In genomic region chr5:181223041-181223728, GRCh38 we compare ENCODE assay signal across 8 cellular contexts. TPM values are rescaled to one million over a fixed set of nuclear protein-coding genes. Genes with fewer than 3 reads are reported as not detected.
DNase-seq lines count a peak whose midpoint lies in the region; ATAC-seq and TF ChIP-seq lines count a peak whose summit lies in the region.

Gene TRIM41 (plus strand): TSS chr5:181223281. CDS start chr5:181224000, 719 bp downstream.

- in situ Hi-C loops in astrocyte of the cerebellum (cut with HindIII; ENCODE audit: low sequenced_read_pairs): no loop called here

- H3K4me1 ChIP-seq in SJSA1 (replicated peaks) (peaks cover 23% of the 10 kb centered on the region), iPS DF 6.9 (ENCODE audit: control insufficient read depth, insufficient read depth, low read length) (peaks cover 3% of the 10 kb centered on the region), skeletal muscle satellite cell (ENCODE audit: control insufficient read depth, insufficient read depth, low read length) (peaks cover 11% of the 10 kb centered on the region)

- H3K4me3 ChIP-seq in SJSA1 (peak within 1 kb of the TSS; percentile 75), astrocyte of the cerebellum (ENCODE audit: low read depth, low read length) (peak within 1 kb of the TSS; percentile 80), iPS DF 6.9 (ENCODE audit: low read length) (peak within 1 kb of the TSS; percentile 86), skeletal muscle satellite cell (ENCODE audit: low read length) (peak within 1 kb of the TSS; percentile 87)

- H3K27me3 ChIP-seq in SJSA1 (replicated peaks) (no peaks in the 10 kb centered on the region), iPS DF 6.9 (ENCODE audit: control insufficient read depth, insufficient read depth, low read length) (no peaks in the 10 kb centered on the region), skeletal muscle satellite cell (ENCODE audit: control insufficient read depth, insufficient read depth, low read length) (no peaks in the 10 kb centered on the region)

- TF ChIP-seq CTCF in astrocyte of the cerebellum (IDR thresholded peaks at IDR 0.05; ENCODE audit: low read depth, low read length, missing control alignments): peak; percentile 9

- peak; percentile 71 for ATAC-seq in GM18498 (IDR thresholded peaks at IDR 0.05; ENCODE audit: unreplicated experiment)
- peak; percentile 53 for ATAC-seq in HG02884 (IDR thresholded peaks at IDR 0.05; ENCODE audit: unreplicated experiment)

- WGBS in iPS DF 6.9 (ENCODE audit: insufficient coverage, insufficient read length): no CpG with 5 or more reads among the region's 59 CpGs

- H3K9ac ChIP-seq in skeletal muscle satellite cell (ENCODE audit: low read depth, low read length): peak within 1 kb of the TSS; percentile 96

- peak within 1 kb of the TSS; percentile 90 for H3K4me2 ChIP-seq in skeletal muscle satellite cell (ENCODE audit: low read length)

- peaks cover 20% of the 10 kb centered on the region; the same call in 1 of the 2 replicates for H3K36me3 ChIP-seq in SJSA1
- no peaks in the 10 kb centered on the region for H3K36me3 ChIP-seq in iPS DF 6.9 (ENCODE audit: control insufficient read depth, insufficient read depth, low read length)
- peaks cover 3% of the 10 kb centered on the region for H3K36me3 ChIP-seq in skeletal muscle satellite cell (ENCODE audit: insufficient read depth, low read length)

- DNase-seq in SJSA1 (ENCODE audit: low read depth in 1 of 2, low spot score in 2 of 2) (peak; percentile 100), astrocyte of the cerebellum (ENCODE audit: low read depth) (peak; percentile 90), iPS DF 6.9 (ENCODE audit: low read depth, low spot score) (peak; percentile 94), HUDEP-2 (lab: John Stamatoyannopoulos, UW; ENCODE audit: unreplicated experiment in 76 of 76) (no peak), NCI-H2029 treated with DMSO at 0.1 percent for 48 hours (lab: John Stamatoyannopoulos, UW) (no peak)

- H3K27ac ChIP-seq in SJSA1 (peak within 1 kb of the TSS; percentile 87), iPS DF 6.9 (ENCODE audit: low read length) (no peak within 1 kb of the TSS)

- H3K9me3 ChIP-seq in SJSA1 (replicated peaks) (no peaks in the 10 kb centered on the region), iPS DF 6.9 (ENCODE audit: control insufficient read depth, insufficient read depth, low read length) (no peaks in the 10 kb centered on the region), skeletal muscle satellite cell (replicated peaks; ENCODE audit: low read length) (no peaks in the 10 kb centered on the region)

RNA-seq across cellular contexts. Expression of gene TRIM41, which starts in this region (rescaled TPM):
- total RNA-seq in SJSA1 (2014; rRNA removed; shearing (Covaris generic)): 10.6 and 14.0 TPM in 2 replicates
- total RNA-seq in skeletal muscle satellite cell (2012; rRNA removed): 11.4 and 12.5 TPM in 2 replicates

Comparison
In these comparisons a context has a peak if more than half of its experiments do, and no peak if none do; other contexts are left out.
1. DNase-seq: peak in SJSA1 (2 of 2), astrocyte of the cerebellum (single experiment) and iPS DF 6.9 (single experiment); none in HUDEP-2 (0 of 76) and NCI-H2029 treated with DMSO at 0.1 percent for 48 hours (single experiment).
2. Peak in every context shown above with its lines, with median percentiles within 50 percentile points of each other: H3K4me3 ChIP-seq.